1 cellular context compared by ENCODE assay signal in genomic region chr14:68469208-68469713, GRCh38.
TF ChIP-seq lines count a peak whose summit lies in the region.

No MANE protein-coding gene starts in this region.

TF ChIP-seq in HepG2, 621 proteins besides CTCF, POLR2A, EP300 and RAD21 (continued from another document and continues in another):
- peak; percentile 48; the same call in 1 of the 2 replicates for TF ChIP-seq RXRA (CRISPR knock-in tag; IDR thresholded peaks at IDR 0.05)
- peak; percentile 91 for TF ChIP-seq GATAD2A (CRISPR knock-in tag; IDR thresholded peaks at IDR 0.05)
- TF ChIP-seq ZNF414 (CRISPR knock-in tag; IDR thresholded peaks at IDR 0.05) = peak; percentile 18; the same call in 1 of the 2 replicates
- TF ChIP-seq ZMYM2 (CRISPR knock-in tag; IDR thresholded peaks at IDR 0.05) = no peak
- no peak for TF ChIP-seq ATF1 (CRISPR knock-in tag; IDR thresholded peaks at IDR 0.05)
- TF ChIP-seq ZNF75D (CRISPR knock-in tag; IDR thresholded peaks at IDR 0.05; ENCODE audit: borderline replicate concordance) = no peak
- TF ChIP-seq, protein P1, sequence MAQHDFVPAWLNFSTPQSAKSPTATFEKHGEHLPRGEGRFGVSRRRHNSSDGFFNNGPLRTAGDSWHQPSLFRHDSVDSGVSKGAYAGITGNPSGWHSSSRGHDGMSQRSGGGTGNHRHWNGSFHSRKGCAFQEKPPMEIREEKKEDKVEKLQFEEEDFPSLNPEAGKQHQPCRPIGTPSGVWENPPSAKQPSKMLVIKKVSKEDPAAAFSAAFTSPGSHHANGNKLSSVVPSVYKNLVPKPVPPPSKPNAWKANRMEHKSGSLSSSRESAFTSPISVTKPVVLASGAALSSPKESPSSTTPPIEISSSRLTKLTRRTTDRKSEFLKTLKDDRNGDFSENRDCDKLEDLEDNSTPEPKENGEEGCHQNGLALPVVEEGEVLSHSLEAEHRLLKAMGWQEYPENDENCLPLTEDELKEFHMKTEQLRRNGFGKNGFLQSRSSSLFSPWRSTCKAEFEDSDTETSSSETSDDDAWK (CRISPR knock-in tag; IDR thresholded peaks at IDR 0.05) = no peak
- TF ChIP-seq ZNF282 (IDR thresholded peaks at IDR 0.05; ENCODE audit: partially characterized antibody) = no peak
- TF ChIP-seq RBAK (CRISPR knock-in tag; IDR thresholded peaks at IDR 0.05) = peak; percentile 88
- TF ChIP-seq ZNF768 (CRISPR knock-in tag; IDR thresholded peaks at IDR 0.05) = no peak
- TF ChIP-seq ZNF747 (CRISPR knock-in tag; IDR thresholded peaks at IDR 0.05; ENCODE audit: borderline replicate concordance) = no peak
- no peak for TF ChIP-seq ZSCAN30 (CRISPR knock-in tag; IDR thresholded peaks at IDR 0.05)
- peak; percentile 93 for TF ChIP-seq ISL2 (CRISPR knock-in tag; IDR thresholded peaks at IDR 0.05)
- peak; percentile 87 for TF ChIP-seq HNF4G (IDR thresholded peaks at IDR 0.05; ENCODE audit: borderline replicate concordance, low read depth, low read length)
- no peak for TF ChIP-seq HNF4G (CRISPR knock-in tag; IDR thresholded peaks at IDR 0.05; ENCODE audit: borderline replicate concordance, low read depth)
- TF ChIP-seq NR2F2 (IDR thresholded peaks at IDR 0.05; ENCODE audit: borderline replicate concordance, low read depth) = peak; percentile 99
- TF ChIP-seq ZKSCAN8 (CRISPR knock-in tag; IDR thresholded peaks at IDR 0.05; ENCODE audit: borderline replicate concordance) = no peak
- no peak for TF ChIP-seq ZNF773 (CRISPR knock-in tag; IDR thresholded peaks at IDR 0.05; ENCODE audit: borderline replicate concordance)
- no peak for TF ChIP-seq PRDM10 (CRISPR knock-in tag; IDR thresholded peaks at IDR 0.05; ENCODE audit: low read depth)
- no peak for TF ChIP-seq PRPF4 (IDR thresholded peaks at IDR 0.05; ENCODE audit: low read depth, low read length, poor library complexity, severe bottlenecking)
- no peak for TF ChIP-seq ZNF232 (CRISPR knock-in tag; IDR thresholded peaks at IDR 0.05; ENCODE audit: borderline replicate concordance)
- TF ChIP-seq MAFK (conservative IDR thresholded peaks at IDR 0.05 in 1 of 2, IDR thresholded peaks at IDR 0.05 in 1 of 2; ENCODE audit: low read length in 2 of 2) = no peak
- TF ChIP-seq IRX3 (CRISPR knock-in tag; IDR thresholded peaks at IDR 0.05; ENCODE audit: borderline replicate concordance, low read depth) = peak; percentile 46; the same call in 1 of the 2 replicates
- 0 out of 2 replicates have a peak, but pooled peaks have one; percentile 13 for TF ChIP-seq CEBPG (CRISPR knock-in tag; IDR thresholded peaks at IDR 0.05)
- TF ChIP-seq CBX5 (CRISPR knock-in tag; IDR thresholded peaks at IDR 0.05; ENCODE audit: borderline replicate concordance) = no peak
- no peak for TF ChIP-seq ZNF296 (CRISPR knock-in tag; conservative IDR thresholded peaks at IDR 0.05)
- no peak for TF ChIP-seq THAP7 (CRISPR knock-in tag; IDR thresholded peaks at IDR 0.05)
- TF ChIP-seq ZSCAN9 (CRISPR knock-in tag; IDR thresholded peaks at IDR 0.05; ENCODE audit: borderline replicate concordance) = 0 out of 2 replicates have a peak, but pooled peaks have one; percentile 21
- TF ChIP-seq, protein P2, sequence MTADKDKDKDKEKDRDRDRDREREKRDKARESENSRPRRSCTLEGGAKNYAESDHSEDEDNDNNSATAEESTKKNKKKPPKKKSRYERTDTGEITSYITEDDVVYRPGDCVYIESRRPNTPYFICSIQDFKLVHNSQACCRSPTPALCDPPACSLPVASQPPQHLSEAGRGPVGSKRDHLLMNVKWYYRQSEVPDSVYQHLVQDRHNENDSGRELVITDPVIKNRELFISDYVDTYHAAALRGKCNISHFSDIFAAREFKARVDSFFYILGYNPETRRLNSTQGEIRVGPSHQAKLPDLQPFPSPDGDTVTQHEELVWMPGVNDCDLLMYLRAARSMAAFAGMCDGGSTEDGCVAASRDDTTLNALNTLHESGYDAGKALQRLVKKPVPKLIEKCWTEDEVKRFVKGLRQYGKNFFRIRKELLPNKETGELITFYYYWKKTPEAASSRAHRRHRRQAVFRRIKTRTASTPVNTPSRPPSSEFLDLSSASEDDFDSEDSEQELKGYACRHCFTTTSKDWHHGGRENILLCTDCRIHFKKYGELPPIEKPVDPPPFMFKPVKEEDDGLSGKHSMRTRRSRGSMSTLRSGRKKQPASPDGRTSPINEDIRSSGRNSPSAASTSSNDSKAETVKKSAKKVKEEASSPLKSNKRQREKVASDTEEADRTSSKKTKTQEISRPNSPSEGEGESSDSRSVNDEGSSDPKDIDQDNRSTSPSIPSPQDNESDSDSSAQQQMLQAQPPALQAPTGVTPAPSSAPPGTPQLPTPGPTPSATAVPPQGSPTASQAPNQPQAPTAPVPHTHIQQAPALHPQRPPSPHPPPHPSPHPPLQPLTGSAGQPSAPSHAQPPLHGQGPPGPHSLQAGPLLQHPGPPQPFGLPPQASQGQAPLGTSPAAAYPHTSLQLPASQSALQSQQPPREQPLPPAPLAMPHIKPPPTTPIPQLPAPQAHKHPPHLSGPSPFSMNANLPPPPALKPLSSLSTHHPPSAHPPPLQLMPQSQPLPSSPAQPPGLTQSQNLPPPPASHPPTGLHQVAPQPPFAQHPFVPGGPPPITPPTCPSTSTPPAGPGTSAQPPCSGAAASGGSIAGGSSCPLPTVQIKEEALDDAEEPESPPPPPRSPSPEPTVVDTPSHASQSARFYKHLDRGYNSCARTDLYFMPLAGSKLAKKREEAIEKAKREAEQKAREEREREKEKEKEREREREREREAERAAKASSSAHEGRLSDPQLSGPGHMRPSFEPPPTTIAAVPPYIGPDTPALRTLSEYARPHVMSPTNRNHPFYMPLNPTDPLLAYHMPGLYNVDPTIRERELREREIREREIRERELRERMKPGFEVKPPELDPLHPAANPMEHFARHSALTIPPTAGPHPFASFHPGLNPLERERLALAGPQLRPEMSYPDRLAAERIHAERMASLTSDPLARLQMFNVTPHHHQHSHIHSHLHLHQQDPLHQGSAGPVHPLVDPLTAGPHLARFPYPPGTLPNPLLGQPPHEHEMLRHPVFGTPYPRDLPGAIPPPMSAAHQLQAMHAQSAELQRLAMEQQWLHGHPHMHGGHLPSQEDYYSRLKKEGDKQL (CRISPR knock-in tag; IDR thresholded peaks at IDR 0.05; ENCODE audit: low read depth) = peak; percentile 99
- TF ChIP-seq, protein P3, sequence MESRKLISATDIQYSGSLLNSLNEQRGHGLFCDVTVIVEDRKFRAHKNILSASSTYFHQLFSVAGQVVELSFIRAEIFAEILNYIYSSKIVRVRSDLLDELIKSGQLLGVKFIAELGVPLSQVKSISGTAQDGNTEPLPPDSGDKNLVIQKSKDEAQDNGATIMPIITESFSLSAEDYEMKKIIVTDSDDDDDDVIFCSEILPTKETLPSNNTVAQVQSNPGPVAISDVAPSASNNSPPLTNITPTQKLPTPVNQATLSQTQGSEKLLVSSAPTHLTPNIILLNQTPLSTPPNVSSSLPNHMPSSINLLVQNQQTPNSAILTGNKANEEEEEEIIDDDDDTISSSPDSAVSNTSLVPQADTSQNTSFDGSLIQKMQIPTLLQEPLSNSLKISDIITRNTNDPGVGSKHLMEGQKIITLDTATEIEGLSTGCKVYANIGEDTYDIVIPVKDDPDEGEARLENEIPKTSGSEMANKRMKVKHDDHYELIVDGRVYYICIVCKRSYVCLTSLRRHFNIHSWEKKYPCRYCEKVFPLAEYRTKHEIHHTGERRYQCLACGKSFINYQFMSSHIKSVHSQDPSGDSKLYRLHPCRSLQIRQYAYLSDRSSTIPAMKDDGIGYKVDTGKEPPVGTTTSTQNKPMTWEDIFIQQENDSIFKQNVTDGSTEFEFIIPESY (CRISPR knock-in tag; IDR thresholded peaks at IDR 0.05) = no peak
- TF ChIP-seq YEATS4 (CRISPR knock-in tag; IDR thresholded peaks at IDR 0.05; ENCODE audit: borderline replicate concordance) = 0 out of 2 replicates have a peak, but pooled peaks have one; percentile 29
- TF ChIP-seq ZSCAN29 (CRISPR knock-in tag; conservative IDR thresholded peaks at IDR 0.05) = no peak
- TF ChIP-seq NFKBIZ (CRISPR knock-in tag; IDR thresholded peaks at IDR 0.05) = 0 out of 2 replicates have a peak, but pooled peaks have one; percentile 49
- TF ChIP-seq, protein P4, sequence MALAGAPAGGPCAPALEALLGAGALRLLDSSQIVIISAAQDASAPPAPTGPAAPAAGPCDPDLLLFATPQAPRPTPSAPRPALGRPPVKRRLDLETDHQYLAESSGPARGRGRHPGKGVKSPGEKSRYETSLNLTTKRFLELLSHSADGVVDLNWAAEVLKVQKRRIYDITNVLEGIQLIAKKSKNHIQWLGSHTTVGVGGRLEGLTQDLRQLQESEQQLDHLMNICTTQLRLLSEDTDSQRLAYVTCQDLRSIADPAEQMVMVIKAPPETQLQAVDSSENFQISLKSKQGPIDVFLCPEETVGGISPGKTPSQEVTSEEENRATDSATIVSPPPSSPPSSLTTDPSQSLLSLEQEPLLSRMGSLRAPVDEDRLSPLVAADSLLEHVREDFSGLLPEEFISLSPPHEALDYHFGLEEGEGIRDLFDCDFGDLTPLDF (CRISPR knock-in tag; IDR thresholded peaks at IDR 0.05) = 0 out of 2 replicates have a peak, but pooled peaks have one; percentile 29
- 0 out of 2 replicates have a peak, but pooled peaks have one; percentile 45 for TF ChIP-seq FOXA1 (IDR thresholded peaks at IDR 0.05)
- peak; percentile 87 for TF ChIP-seq FOXA1 (CRISPR knock-in tag; IDR thresholded peaks at IDR 0.05)
- TF ChIP-seq CCDC6 (CRISPR knock-in tag; IDR thresholded peaks at IDR 0.05) = no peak
- peak; percentile 73; the same call in 1 of the 2 replicates for TF ChIP-seq MBD4 (IDR thresholded peaks at IDR 0.05; ENCODE audit: borderline replicate concordance, low read length)
- TF ChIP-seq SAP130 (CRISPR knock-in tag; IDR thresholded peaks at IDR 0.05; ENCODE audit: low read depth) = peak; percentile 40; the same call in 1 of the 2 replicates
- no peak for TF ChIP-seq ZBTB3 (CRISPR knock-in tag; IDR thresholded peaks at IDR 0.05; ENCODE audit: borderline replicate concordance, low read depth)
- TF ChIP-seq KLF6 (CRISPR knock-in tag; IDR thresholded peaks at IDR 0.05) = no peak
- peak; percentile 29; the same call in 1 of the 2 replicates for TF ChIP-seq DRAP1 (CRISPR knock-in tag; IDR thresholded peaks at IDR 0.05)
- peak; percentile 99 for TF ChIP-seq BCL6 (CRISPR knock-in tag; IDR thresholded peaks at IDR 0.05)
- TF ChIP-seq CENPX (CRISPR knock-in tag; IDR thresholded peaks at IDR 0.05) = no peak
- TF ChIP-seq, protein P5, sequence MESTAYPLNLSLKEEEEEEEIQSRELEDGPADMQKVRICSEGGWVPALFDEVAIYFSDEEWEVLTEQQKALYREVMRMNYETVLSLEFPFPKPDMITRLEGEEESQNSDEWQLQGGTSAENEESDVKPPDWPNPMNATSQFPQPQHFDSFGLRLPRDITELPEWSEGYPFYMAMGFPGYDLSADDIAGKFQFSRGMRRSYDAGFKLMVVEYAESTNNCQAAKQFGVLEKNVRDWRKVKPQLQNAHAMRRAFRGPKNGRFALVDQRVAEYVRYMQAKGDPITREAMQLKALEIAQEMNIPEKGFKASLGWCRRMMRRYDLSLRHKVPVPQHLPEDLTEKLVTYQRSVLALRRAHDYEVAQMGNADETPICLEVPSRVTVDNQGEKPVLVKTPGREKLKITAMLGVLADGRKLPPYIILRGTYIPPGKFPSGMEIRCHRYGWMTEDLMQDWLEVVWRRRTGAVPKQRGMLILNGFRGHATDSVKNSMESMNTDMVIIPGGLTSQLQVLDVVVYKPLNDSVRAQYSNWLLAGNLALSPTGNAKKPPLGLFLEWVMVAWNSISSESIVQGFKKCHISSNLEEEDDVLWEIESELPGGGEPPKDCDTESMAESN (CRISPR knock-in tag; conservative IDR thresholded peaks at IDR 0.05) = 0 out of 2 replicates have a peak, but pooled peaks have one; percentile 59
- TF ChIP-seq, protein P6, sequence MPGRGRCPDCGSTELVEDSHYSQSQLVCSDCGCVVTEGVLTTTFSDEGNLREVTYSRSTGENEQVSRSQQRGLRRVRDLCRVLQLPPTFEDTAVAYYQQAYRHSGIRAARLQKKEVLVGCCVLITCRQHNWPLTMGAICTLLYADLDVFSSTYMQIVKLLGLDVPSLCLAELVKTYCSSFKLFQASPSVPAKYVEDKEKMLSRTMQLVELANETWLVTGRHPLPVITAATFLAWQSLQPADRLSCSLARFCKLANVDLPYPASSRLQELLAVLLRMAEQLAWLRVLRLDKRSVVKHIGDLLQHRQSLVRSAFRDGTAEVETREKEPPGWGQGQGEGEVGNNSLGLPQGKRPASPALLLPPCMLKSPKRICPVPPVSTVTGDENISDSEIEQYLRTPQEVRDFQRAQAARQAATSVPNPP (CRISPR knock-in tag; IDR thresholded peaks at IDR 0.05) = 0 out of 2 replicates have a peak, but pooled peaks have one; percentile 41
- peak; percentile 50; the same call in 1 of the 2 replicates for TF ChIP-seq HOXA3 (CRISPR knock-in tag; IDR thresholded peaks at IDR 0.05)
